ENCODE assay signal across 14 cellular contexts in the genomic region with DNA sequence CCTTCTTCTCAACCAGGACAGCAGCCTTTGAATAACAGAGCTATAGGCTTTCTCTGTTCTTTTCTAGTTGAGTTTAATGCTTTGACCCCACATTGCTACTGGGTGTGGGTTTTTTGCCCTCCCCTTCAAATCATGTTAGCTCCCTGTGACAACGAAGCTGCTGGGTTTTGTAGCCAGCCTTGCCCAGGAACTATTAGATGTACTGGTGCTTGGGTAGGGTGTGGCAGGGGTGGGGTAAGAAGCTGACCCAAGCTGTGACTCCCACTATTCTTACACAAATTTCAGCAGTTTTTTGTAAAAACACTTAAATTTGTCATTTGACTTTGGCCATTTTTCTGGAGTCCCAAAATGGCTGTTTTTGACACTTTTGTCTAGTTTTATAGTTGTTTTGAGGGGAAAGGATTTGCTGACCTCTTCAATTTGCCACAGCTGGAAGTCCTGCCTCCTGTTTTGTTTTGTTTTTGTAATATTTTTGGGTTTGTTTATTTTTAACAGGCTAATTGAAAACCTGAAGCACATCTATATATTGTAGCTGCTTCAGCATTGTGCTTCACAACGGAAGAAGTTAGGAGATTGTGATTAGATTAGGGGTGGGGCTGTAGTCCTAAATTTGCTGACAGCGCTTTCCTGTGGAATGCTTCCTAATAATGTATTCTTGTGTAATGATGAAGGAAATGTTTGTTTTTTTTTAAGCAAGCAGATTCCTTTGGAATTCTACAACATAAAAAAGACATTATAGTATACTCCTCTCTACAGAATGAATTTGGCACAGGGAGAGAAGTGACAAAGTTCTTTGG.
DNase-seq lines count a peak whose midpoint lies in the region; ATAC-seq and TF ChIP-seq lines count a peak whose summit lies in the region.
"Had no signal": no experiment of that assay in that cellular context is flagged by ENCODE, and none has a peak within 500 bp of the region (broad histone marks: within the 10 kb centered on the region; RNA-seq: fewer than 3 reads in every experiment).

No MANE protein-coding gene starts in this region.

- peak; percentile 67 to 76 for ATAC-seq in right cardiac atrium
- ATAC-seq in GM19467 (IDR thresholded peaks at IDR 0.05; ENCODE audit: unreplicated experiment): no peak

- POLR2A ChIA-PET in CD8-positive, alpha-beta memory T cell (lab: Charles Lee): no interaction called here

- no peak for TF ChIP-seq POLR2A in sigmoid colon (IDR thresholded peaks at IDR 0.05)

- TF ChIP-seq CTCF in cardiac fibroblast (IDR thresholded peaks at IDR 0.05; ENCODE audit: low read depth, low read length) (no peak), smooth muscle cell (IDR thresholded peaks at IDR 0.05; ENCODE audit: borderline replicate concordance, insufficient read depth, poor library complexity, severe bottlenecking) (no peak), sigmoid colon (IDR thresholded peaks at IDR 0.05) (no peak)

- peaks cover 0 to 2% (median 0%) of the 10 kb centered on the region in 5 donors for H3K9me3 Mint-ChIP-seq in CD8-positive, alpha-beta memory T cell

- peak overlapping the region; percentile 90 for H3K27ac ChIP-seq in right cardiac atrium (ENCODE audit: low read length)
- H3K27ac ChIP-seq in smooth muscle cell (ENCODE audit: low read depth): no peak overlapping the region
- peak overlapping the region in 1 of 4 donors; percentile 35 for H3K27ac ChIP-seq in sigmoid colon
- H3K27ac ChIP-seq in CD8-positive, alpha-beta memory T cell (ENCODE audit: low read depth, low read length): no peak overlapping the region

- CTCF ChIA-PET in CD8-positive, alpha-beta memory T cell (lab: Charles Lee): no interaction called here

- H3K4me3 Mint-ChIP-seq in CD8-positive, alpha-beta memory T cell: no peak overlapping the region
- H3K4me3 Mint-ChIP-seq: activated naive CD8-positive, alpha-beta T cell; nephron progenitor cell had no signal

- TF ChIP-seq EP300 in sigmoid colon (IDR thresholded peaks at IDR 0.05): no peak

- H3K27me3 ChIP-seq in right cardiac atrium (ENCODE audit: control insufficient read depth, insufficient read depth) (no peaks in the 10 kb centered on the region), smooth muscle cell (ENCODE audit: low read depth) (no peaks in the 10 kb centered on the region), sigmoid colon (no peaks in the 10 kb centered on the region)
- no peaks in the 10 kb centered on the region for H3K27me3 ChIP-seq in CD8-positive, alpha-beta memory T cell (ENCODE audit: insufficient read depth, low read length, poor library complexity, severe bottlenecking)

- 27% methylated on average over 3 of the region's 3 CpGs for WGBS in right cardiac atrium
- WGBS in smooth muscle cell (ENCODE audit: low lambda C conversion rate): 63% methylated on average over 3 of the region's 3 CpGs
- WGBS in sigmoid colon, 2 donors: 53 to 68% methylated on average over 3 of the region's 3 CpGs

- H3K27ac Mint-ChIP-seq in CD8-positive, alpha-beta memory T cell: no peak overlapping the region
- H3K27ac Mint-ChIP-seq: activated naive CD8-positive, alpha-beta T cell; nephron progenitor cell had no signal

- H3K4me1 ChIP-seq in right cardiac atrium (ENCODE audit: control insufficient read depth, insufficient read depth, low read length) (peaks cover 7% of the 10 kb centered on the region), smooth muscle cell (ENCODE audit: low read depth) (peaks cover 4% of the 10 kb centered on the region), sigmoid colon (peaks cover 0 to 15% (median 10%) of the 10 kb centered on the region in 4 donors)
- H3K4me1 ChIP-seq in CD8-positive, alpha-beta memory T cell (ENCODE audit: insufficient read depth, low read length): peaks cover 13% of the 10 kb centered on the region

- H2AFZ ChIP-seq in smooth muscle cell (ENCODE audit: low read depth): no peak overlapping the region

- H4K20me1 ChIP-seq in smooth muscle cell (ENCODE audit: low read depth): peaks cover 35% of the 10 kb centered on the region

- no peaks in the 10 kb centered on the region for H3K27me3 Mint-ChIP-seq in CD8-positive, alpha-beta memory T cell
- H3K27me3 Mint-ChIP-seq: activated naive CD8-positive, alpha-beta T cell had no signal

- intact Hi-C loops in right cardiac atrium (cut with DNase I) (no loop called here), sigmoid colon (cut with DNase I) (no loop called here)

- H3F3A ChIP-seq in smooth muscle cell (ENCODE audit: low read depth): no peaks in the 10 kb centered on the region

- peaks cover 0 to 4% (median 2%) of the 10 kb centered on the region in 3 donors for H3K36me3 Mint-ChIP-seq in CD8-positive, alpha-beta memory T cell

- DNase-seq in HUDEP-2 (lab: John Stamatoyannopoulos, UW; ENCODE audit: unreplicated experiment in 76 of 76) (peak in 48 of 76 experiments; percentile 6 to 67 (median 30)), cardiac fibroblast (ENCODE audit: low read depth in 2 of 2) (peak; percentile 46 to 50), right cardiac atrium (peak in 1 of 3 donors; percentile 51), smooth muscle cell (lab: John Stamatoyannopoulos, UW; ENCODE audit: unreplicated experiment) (no peak), NCI-H524 (lab: John Stamatoyannopoulos, UW) (no peak), sigmoid colon (no peak)
- DNase-seq in CD8-positive, alpha-beta memory T cell: no peak
- DNase-seq: Calu3; NCI-H2029 treated with DMSO at 0.1 percent for 48 hours; nephron progenitor cell; stimulated activated CD4-positive, alpha-beta T cell treated with anti-CD3 and anti-CD28 coated beads, Interleukin-15, amount 100 ng/mL, for 24 hours; T1000 had no signal

- H3K79me2 ChIP-seq in smooth muscle cell (ENCODE audit: low read depth): peaks cover 22% of the 10 kb centered on the region

- peaks cover 15 to 20% (median 17%) of the 10 kb centered on the region in 3 donors for H3K4me1 Mint-ChIP-seq in CD8-positive, alpha-beta memory T cell

- H3K9ac ChIP-seq in smooth muscle cell (ENCODE audit: low read depth): no peak overlapping the region

- H3K4me2 ChIP-seq in smooth muscle cell: peak overlapping the region; percentile 10

- H3K4me3 ChIP-seq in cardiac fibroblast (replicated peaks in 1 of 2; ENCODE audit: low read depth in 2 of 2, low read length in 2 of 2): no peak overlapping the region
- peak overlapping the region; percentile 20 for H3K4me3 ChIP-seq in right cardiac atrium (ENCODE audit: low read length)
- H3K4me3 ChIP-seq in smooth muscle cell: no peak overlapping the region
- no peak overlapping the region for H3K4me3 ChIP-seq in sigmoid colon
- H3K4me3 ChIP-seq in CD8-positive, alpha-beta memory T cell (ENCODE audit: low read length): no peak overlapping the region

- peaks cover 3% of the 10 kb centered on the region for H3K36me3 ChIP-seq in smooth muscle cell (ENCODE audit: low read depth)
- H3K36me3 ChIP-seq in sigmoid colon: no peaks in the 10 kb centered on the region
- H3K36me3 ChIP-seq in CD8-positive, alpha-beta memory T cell (ENCODE audit: insufficient read depth, low read length): no peaks in the 10 kb centered on the region

- H3K9me3 ChIP-seq in right cardiac atrium (ENCODE audit: control insufficient read depth, low read length) (no peaks in the 10 kb centered on the region), smooth muscle cell (replicated peaks; ENCODE audit: low read depth) (no peaks in the 10 kb centered on the region), sigmoid colon (no peaks in the 10 kb centered on the region)
- H3K9me3 ChIP-seq in CD8-positive, alpha-beta memory T cell (ENCODE audit: low read length): no peaks in the 10 kb centered on the region

Comparison
In these comparisons a context has a peak if more than half of its experiments do, and no peak if none do; other contexts are left out.
1. DNase-seq: peak in HUDEP-2 (48 of 76) and cardiac fibroblast (2 of 2); none in smooth muscle cell (single experiment), NCI-H524 (0 of 2), sigmoid colon (single experiment) and CD8-positive, alpha-beta memory T cell (0 of 5).